8 cellular contexts compared by ENCODE assay signal in the genomic region with DNA sequence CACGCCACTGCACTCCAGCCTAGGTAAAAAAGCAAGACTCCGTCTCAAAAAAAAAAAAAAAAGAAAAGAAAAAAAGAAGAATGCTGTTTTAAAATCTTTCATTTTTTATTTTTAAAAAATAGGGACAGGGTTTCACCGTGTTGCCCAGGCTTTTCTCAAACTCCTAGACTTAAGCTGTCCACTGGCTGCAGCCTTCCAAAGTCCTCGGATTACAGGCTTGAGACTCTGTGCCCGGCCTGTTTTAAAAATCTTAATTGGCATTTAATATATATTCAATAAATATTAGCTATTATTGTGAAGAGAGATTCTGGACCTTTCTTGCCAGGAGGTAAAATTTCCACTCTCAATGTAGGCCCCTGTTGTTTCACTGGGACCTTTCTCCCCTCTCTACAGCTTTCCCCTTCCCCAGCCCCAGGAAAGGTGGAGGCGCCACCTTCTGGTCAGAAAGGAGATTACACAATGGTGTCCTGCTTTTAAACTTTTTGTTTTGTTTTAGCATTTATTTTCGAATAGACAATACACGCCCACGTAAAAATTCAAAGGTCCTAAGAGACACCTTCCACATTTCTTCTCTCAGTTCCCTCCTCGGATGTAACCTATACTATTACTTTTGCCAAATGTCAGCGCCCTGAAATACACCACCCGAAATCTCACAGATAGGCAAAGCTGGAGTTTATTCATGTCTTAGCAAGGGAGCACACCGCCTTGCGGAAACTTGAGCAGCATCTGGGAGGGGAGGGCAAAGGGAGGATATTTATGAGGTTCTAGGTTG. TPM values are rescaled to one million over a fixed set of nuclear protein-coding genes. Genes with fewer than 3 reads are reported as not detected.
DNase-seq lines count a peak whose midpoint lies in the region; ATAC-seq and TF ChIP-seq lines count a peak whose summit lies in the region.

No MANE protein-coding gene starts in this region.

- peak overlapping the region; percentile 72 for H3K4me3 Mint-ChIP-seq in activated naive CD4-positive, alpha-beta T cell treated with anti-CD3 and anti-CD28 coated beads, Interleukin-2, amount 10 ng/mL, durations not matched to agents 7 days and 5 days
- peak overlapping the region; percentile 81 for H3K4me3 Mint-ChIP-seq in progenitor cell of endocrine pancreas (ENCODE audit: low read depth)

- H3K27me3 ChIP-seq in RWPE2 (ENCODE audit: insufficient read depth, poor library complexity, severe bottlenecking) (no peaks in the 10 kb centered on the region), cardiac muscle cell (no peaks in the 10 kb centered on the region)

- H3K27ac ChIP-seq in RWPE2 (ENCODE audit: poor library complexity, severe bottlenecking) (no peak overlapping the region), cardiac muscle cell (no peak overlapping the region)

- H3K4me3 ChIP-seq in RWPE2 (ENCODE audit: severe bottlenecking) (peak overlapping the region; percentile 34), cardiac muscle cell (peak overlapping the region; percentile 26)

- peak; percentile 60 for ATAC-seq in HG03280 (IDR thresholded peaks at IDR 0.05; ENCODE audit: unreplicated experiment)
- ATAC-seq in RWPE2 (ENCODE audit: low read depth) = 0 out of 3 replicates have a peak, but pooled peaks have one; percentile 38

- peak; percentile 79 for TF ChIP-seq CTCF in RWPE2 (IDR thresholded peaks at IDR 0.05; ENCODE audit: poor library complexity, severe bottlenecking)
- TF ChIP-seq CTCF in cardiac muscle cell (IDR thresholded peaks at IDR 0.05; ENCODE audit: low read depth, low read length) = peak; percentile 82
- peak; percentile 100 for TF ChIP-seq CTCF in progenitor cell of endocrine pancreas (IDR thresholded peaks at IDR 0.05; ENCODE audit: unreplicated experiment)

- peaks cover 4% of the 10 kb centered on the region for H3K4me1 Mint-ChIP-seq in activated naive CD4-positive, alpha-beta T cell treated with anti-CD3 and anti-CD28 coated beads, Interleukin-2, amount 10 ng/mL, durations not matched to agents 7 days and 5 days
- peaks cover 8% of the 10 kb centered on the region for H3K4me1 Mint-ChIP-seq in progenitor cell of endocrine pancreas (ENCODE audit: low read depth)

- no peak overlapping the region for H3K27ac Mint-ChIP-seq in activated naive CD4-positive, alpha-beta T cell treated with anti-CD3 and anti-CD28 coated beads, Interleukin-2, amount 10 ng/mL, durations not matched to agents 7 days and 5 days
- H3K27ac Mint-ChIP-seq in progenitor cell of endocrine pancreas = peak overlapping the region; percentile 30

- peak; percentile 1 for DNase-seq in DMS153 (lab: John Stamatoyannopoulos, UW)
- DNase-seq in RWPE2 (ENCODE audit: low spot score) = no peak
- peak; percentile 70 for DNase-seq in activated naive CD4-positive, alpha-beta T cell treated with anti-CD3 and anti-CD28 coated beads, Interleukin-2, amount 10 ng/mL, durations not matched to agents 7 days and 5 days
- peak; percentile 68 to 71 for DNase-seq in cardiac muscle cell (ENCODE audit: low read depth in 1 of 2, low spot score in 1 of 2)
- peak; percentile 74 for DNase-seq in progenitor cell of endocrine pancreas (ENCODE audit: low spot score, unreplicated experiment)
- DNase-seq in SKM-1 (lab: John Stamatoyannopoulos, UW; ENCODE audit: unreplicated experiment) = no peak
- DNase-seq in GDM1 (lab: John Stamatoyannopoulos, UW) = no peak

- CTCF ChIA-PET in activated naive CD4-positive, alpha-beta T cell treated with anti-CD3 and anti-CD28 coated beads, Interleukin-2, amount 10 ng/mL, durations not matched to agents 7 days and 5 days (lab: Charles Lee) = interaction anchor here (0.6 to 3.5 kb wide), 35 partner anchors 11 to 350 kb away, joined by 3 to 26 read pairs (median 4); partner anchors contain the start of genes CLEC4E and MFAP5

- H3K9me3 ChIP-seq in RWPE2 (ENCODE audit: severe bottlenecking) (no peaks in the 10 kb centered on the region), cardiac muscle cell (ENCODE audit: low read depth) (no peaks in the 10 kb centered on the region)

- peaks cover 23% of the 10 kb centered on the region for H3K27me3 Mint-ChIP-seq in activated naive CD4-positive, alpha-beta T cell treated with anti-CD3 and anti-CD28 coated beads, Interleukin-2, amount 10 ng/mL, durations not matched to agents 7 days and 5 days
- no peaks in the 10 kb centered on the region for H3K27me3 Mint-ChIP-seq in progenitor cell of endocrine pancreas

- no peaks in the 10 kb centered on the region for H3K36me3 Mint-ChIP-seq in activated naive CD4-positive, alpha-beta T cell treated with anti-CD3 and anti-CD28 coated beads, Interleukin-2, amount 10 ng/mL, durations not matched to agents 7 days and 5 days
- H3K36me3 Mint-ChIP-seq in progenitor cell of endocrine pancreas (ENCODE audit: insufficient read depth) = peaks cover 4% of the 10 kb centered on the region

- H3K4me1 ChIP-seq in RWPE2 (ENCODE audit: insufficient read depth, poor library complexity, severe bottlenecking) = no peaks in the 10 kb centered on the region
- H3K4me1 ChIP-seq in cardiac muscle cell (ENCODE audit: low read depth) = no peaks in the 10 kb centered on the region

- no peaks in the 10 kb centered on the region for H3K9me3 Mint-ChIP-seq in activated naive CD4-positive, alpha-beta T cell treated with anti-CD3 and anti-CD28 coated beads, Interleukin-2, amount 10 ng/mL, durations not matched to agents 7 days and 5 days
- H3K9me3 Mint-ChIP-seq in progenitor cell of endocrine pancreas (ENCODE audit: low read depth) = peaks cover 6% of the 10 kb centered on the region

- no peaks in the 10 kb centered on the region for H3K36me3 ChIP-seq in RWPE2 (ENCODE audit: low read depth)
- no peaks in the 10 kb centered on the region for H3K36me3 ChIP-seq in cardiac muscle cell

RNA-seq across cellular contexts. Expression of gene PHC1, which starts 23.8 kb away (rescaled TPM):
- total RNA-seq in cardiac muscle cell (44.3 and 51.7 TPM in 2 replicates), progenitor cell of endocrine pancreas (200 and 209 TPM in 2 replicates)
- polyA plus RNA-seq in cardiac muscle cell = 37.5 and 47.0 TPM in 2 replicates

RNA-seq across cellular contexts. Expression of gene M6PR, which starts 58.9 kb away (rescaled TPM):
- total RNA-seq in cardiac muscle cell = 69.4 and 108 TPM in 2 replicates
- polyA plus RNA-seq in cardiac muscle cell = 91.2 and 120 TPM in 2 replicates
- total RNA-seq in progenitor cell of endocrine pancreas = 189 and 200 TPM in 2 replicates

Comparison
In these comparisons a context has a peak if more than half of its experiments do, and no peak if none do; other contexts are left out.
1. DNase-seq: peak in DMS153 (single experiment), activated naive CD4-positive, alpha-beta T cell treated with anti-CD3 and anti-CD28 coated beads, Interleukin-2, amount 10 ng/mL, durations not matched to agents 7 days and 5 days (single experiment), cardiac muscle cell (2 of 2) and progenitor cell of endocrine pancreas (single experiment); none in RWPE2 (single experiment), SKM-1 (single experiment) and GDM1 (single experiment).
2. Peak in every context shown above with its lines, with median percentiles within 50 percentile points of each other: CTCF ChIP-seq.